2 cellular contexts compared by ENCODE assay signal in the genomic region with DNA sequence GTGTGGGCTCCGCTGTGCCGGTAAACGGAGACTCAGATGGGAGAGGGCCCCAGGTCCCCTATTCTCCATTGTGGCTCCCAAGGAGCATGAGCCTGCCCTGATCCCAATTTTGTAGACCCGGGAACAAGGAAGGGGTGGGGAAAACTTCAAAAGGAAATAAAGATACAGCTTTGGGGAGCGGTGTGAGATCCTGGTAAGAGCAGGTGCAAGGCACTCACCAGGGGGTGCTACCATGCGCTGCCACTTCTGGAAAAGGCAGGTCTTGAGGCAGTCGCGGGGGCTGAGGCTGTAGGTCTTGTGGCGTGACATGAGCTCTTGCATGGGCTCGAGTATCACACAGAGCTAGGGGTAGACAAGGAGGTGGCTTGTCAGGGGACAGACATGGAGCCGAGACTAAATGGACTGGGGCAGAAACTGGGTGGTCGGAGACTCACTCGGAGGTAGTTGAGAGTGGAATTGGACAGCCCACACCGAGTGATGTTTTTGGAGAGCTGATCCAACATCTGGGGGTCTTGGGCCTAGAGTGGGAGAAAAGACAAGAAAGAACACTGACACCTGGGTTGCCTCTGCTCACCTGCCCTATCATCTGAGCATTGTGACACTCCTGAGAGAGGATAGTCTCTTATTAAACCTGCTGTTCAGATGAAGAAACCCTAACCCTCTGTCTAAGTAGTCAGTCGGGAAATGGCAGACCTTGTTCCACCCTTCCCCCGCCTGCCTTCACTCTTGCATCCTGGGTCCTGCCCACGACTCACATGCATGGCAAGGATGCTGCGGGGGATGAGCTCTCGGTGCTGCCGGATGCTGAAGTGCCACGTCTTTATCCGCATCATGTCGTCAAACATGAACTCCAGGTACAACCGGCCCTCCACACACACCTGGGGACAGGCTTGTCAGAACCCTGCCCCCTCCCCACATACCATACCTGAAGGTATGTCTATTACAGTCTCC.
TF ChIP-seq lines count a peak whose summit lies in the region.

No MANE protein-coding gene starts in this region.

TF ChIP-seq in HEK293, 187 proteins besides CTCF, POLR2A, EP300 and RAD21:
- TF ChIP-seq ZNF341 (tag by site-specific recombination; IDR thresholded peaks at IDR 0.05; ENCODE audit: low read depth) = peak; percentile 74
- TF ChIP-seq, protein P1, sequence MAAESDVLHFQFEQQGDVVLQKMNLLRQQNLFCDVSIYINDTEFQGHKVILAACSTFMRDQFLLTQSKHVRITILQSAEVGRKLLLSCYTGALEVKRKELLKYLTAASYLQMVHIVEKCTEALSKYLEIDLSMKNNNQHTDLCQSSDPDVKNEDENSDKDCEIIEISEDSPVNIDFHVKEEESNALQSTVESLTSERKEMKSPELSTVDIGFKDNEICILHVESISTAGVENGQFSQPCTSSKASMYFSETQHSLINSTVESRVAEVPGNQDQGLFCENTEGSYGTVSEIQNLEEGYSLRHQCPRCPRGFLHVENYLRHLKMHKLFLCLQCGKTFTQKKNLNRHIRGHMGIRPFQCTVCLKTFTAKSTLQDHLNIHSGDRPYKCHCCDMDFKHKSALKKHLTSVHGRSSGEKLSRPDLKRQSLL (tag by site-specific recombination; IDR thresholded peaks at IDR 0.05) = no peak
- peak; percentile 81; the same call in 1 of the 2 replicates for TF ChIP-seq ZNF10 (tag by site-specific recombination; IDR thresholded peaks at IDR 0.05)
- TF ChIP-seq ZNF623 (tag by site-specific recombination; IDR thresholded peaks at IDR 0.05) = peak; percentile 76
- no peak for TF ChIP-seq ZNF621 (tag by site-specific recombination; IDR thresholded peaks at IDR 0.05)
- no peak for TF ChIP-seq ZNF510 (tag by site-specific recombination; IDR thresholded peaks at IDR 0.05; ENCODE audit: insufficient replicate concordance)
- no peak for TF ChIP-seq ZNF558 (tag by site-specific recombination; IDR thresholded peaks at IDR 0.05)

TF ChIP-seq in H1, 55 proteins besides CTCF, POLR2A, EP300 and RAD21:
- TF ChIP-seq CTBP2 (IDR thresholded peaks at IDR 0.05; ENCODE audit: borderline replicate concordance, insufficient read depth, insufficient read length, low read length) = no peak
- no peak for TF ChIP-seq TAF7 (optimal IDR thresholded peaks at IDR 0.05; ENCODE audit: borderline replicate concordance, low read depth, low read length)
- TF ChIP-seq BRCA1 (IDR thresholded peaks at IDR 0.05; ENCODE audit: low read depth, low read length) = no peak
TF ChIP-seq in H1: peak in this region for 0.
